In genomic region chr16:1472974-1473373, GRCh38 we compare ENCODE assay signal across 18 cellular contexts. TPM values are rescaled to one million over a fixed set of nuclear protein-coding genes. Genes with fewer than 3 reads are reported as not detected.
DNase-seq lines count a peak whose midpoint lies in the region; ATAC-seq, FAIRE-seq and TF ChIP-seq lines count a peak whose summit lies in the region.
"Had no signal": no experiment of that assay in that cellular context is flagged by ENCODE, and none has a peak within 500 bp of the region (broad histone marks: within the 10 kb centered on the region; RNA-seq: fewer than 3 reads in every experiment).

No MANE protein-coding gene starts in this region.

- H3F3A ChIP-seq in PC-3 (ENCODE audit: low read length, unreplicated experiment) (no peaks in the 10 kb centered on the region), smooth muscle cell (ENCODE audit: low read depth) (no peaks in the 10 kb centered on the region)

- H3K4me3 ChIP-seq in PC-3 (ENCODE audit: low read length) (no peak overlapping the region), smooth muscle cell (peak overlapping the region; percentile 18), pancreas (no peak overlapping the region), tibial nerve (no peak overlapping the region)
- H3K4me3 ChIP-seq: prostate gland, uterus had no signal

- H3K27ac Mint-ChIP-seq in dendritic cell treated with granulocyte-macrophage colony-stimulating factor and Interleukin-4, amounts not matched to agents 40 ng/mL and 50 ng/mL, for 4 days: peak overlapping the region; percentile 93

- H3K4me1 ChIP-seq in PC-3 (ENCODE audit: insufficient read depth, low read length) (peaks cover 5% of the 10 kb centered on the region; the same call in 1 of the 2 replicates), smooth muscle cell (ENCODE audit: low read depth) (peaks cover 7% of the 10 kb centered on the region), pancreas (peaks cover 0 to 12% (median 0%) of the 10 kb centered on the region in 3 donors), tibial nerve (peaks cover 0 to 54% (median 13%) of the 10 kb centered on the region in 4 donors)
- H3K4me1 ChIP-seq: uterus had no signal

- H3K9me3 ChIP-seq in PC-3 (ENCODE audit: low read length) (no peaks in the 10 kb centered on the region), smooth muscle cell (replicated peaks; ENCODE audit: low read depth) (no peaks in the 10 kb centered on the region), pancreas (no peaks in the 10 kb centered on the region), tibial nerve (no peaks in the 10 kb centered on the region)
- H3K9me3 ChIP-seq: prostate gland, uterus had no signal

- H3K79me2 ChIP-seq in PC-3 (ENCODE audit: low read length): peaks cover 36% of the 10 kb centered on the region
- H3K79me2 ChIP-seq in smooth muscle cell (ENCODE audit: low read depth): peaks cover 59% of the 10 kb centered on the region

- intact Hi-C loops in PC-3 (cut with micrococcal nuclease) (no loop called here), pancreas (cut with DNase I) (no loop called here), sciatic nerve (cut with DNase I) (no loop called here)
- intact Hi-C loops in dendritic cell treated with granulocyte-macrophage colony-stimulating factor and Interleukin-4, amounts not matched to agents 40 ng/mL and 50 ng/mL, for 4 days (cut with micrococcal nuclease): no loop called here

- H3K36me3 ChIP-seq in PC-3 (ENCODE audit: low read depth, low read length) (no peaks in the 10 kb centered on the region), smooth muscle cell (ENCODE audit: low read depth) (no peaks in the 10 kb centered on the region), pancreas (no peaks in the 10 kb centered on the region), tibial nerve (peaks cover 0 to 6% (median 0%) of the 10 kb centered on the region in 3 donors)
- H3K36me3 ChIP-seq: prostate gland, uterus had no signal

- ATAC-seq in activated T-cell treated with anti-CD3 and anti-CD28 coated beads, Interleukin-2, amount 50 U/mL, for 4 hours: no peak
- no peak for ATAC-seq in PC-3
- no peak for ATAC-seq in pancreas
- no peak for ATAC-seq in sciatic nerve
- ATAC-seq: SK-N-SH treated with all-trans-retinoic acid at 6 μM for 48 hours had no signal

- WGBS in smooth muscle cell (ENCODE audit: low lambda C conversion rate): 81% methylated on average over 3 of the region's 3 CpGs
- 48 to 65% methylated on average over 3 of the region's 3 CpGs for WGBS in pancreas, 2 donors
- 45 to 78% methylated on average over 3 of the region's 3 CpGs for WGBS in tibial nerve, 2 donors

- TF ChIP-seq POLR2A in tibial nerve (IDR thresholded peaks at IDR 0.05): no peak

- H4K20me1 ChIP-seq in PC-3 (ENCODE audit: low read length): no peaks in the 10 kb centered on the region
- H4K20me1 ChIP-seq in smooth muscle cell (ENCODE audit: low read depth): peaks cover 7% of the 10 kb centered on the region

- H3K36me3 Mint-ChIP-seq in activated T-cell treated with anti-CD3 and anti-CD28 coated beads, Interleukin-2, amount 50 U/mL, for 4 hours (ENCODE audit: insufficient read depth): peaks cover 2% of the 10 kb centered on the region
- H3K36me3 Mint-ChIP-seq in dendritic cell treated with granulocyte-macrophage colony-stimulating factor and Interleukin-4, amounts not matched to agents 40 ng/mL and 50 ng/mL, for 4 days (ENCODE audit: low read depth): peaks cover 22% of the 10 kb centered on the region

- H3K9me3 Mint-ChIP-seq in activated T-cell treated with anti-CD3 and anti-CD28 coated beads, Interleukin-2, amount 50 U/mL, for 4 hours: no peaks in the 10 kb centered on the region
- no peaks in the 10 kb centered on the region for H3K9me3 Mint-ChIP-seq in dendritic cell treated with granulocyte-macrophage colony-stimulating factor and Interleukin-4, amounts not matched to agents 40 ng/mL and 50 ng/mL, for 4 days

- DNase-seq in activated T-cell treated with anti-CD3 and anti-CD28 coated beads, Interleukin-2, amount 50 U/mL, for 4 hours: no peak
- DNase-seq in activated T-cell treated with anti-CD3 and anti-CD28 coated beads, Interleukin-2, amount 50 U/mL, for 48 hours: no peak
- DNase-seq in PC-3 (no peak), smooth muscle cell (lab: John Stamatoyannopoulos, UW; ENCODE audit: unreplicated experiment) (no peak), pancreas (no peak), sciatic nerve (ENCODE audit: low spot score) (no peak), tibial nerve (ENCODE audit: low spot score in 2 of 2) (no peak)
- DNase-seq: activated CD4-positive, alpha-beta T cell treated with anti-CD3 and anti-CD28 coated beads for 1 hour; DMS53; mesendoderm; NCI-H2081 treated with DMSO at 0.1 percent for 48 hours; NK-92 treated with Interleukin-12 subunit alpha and Interleukin-12 subunit beta, amount 100 ng/mL, for 24 hours; uterus had no signal

- TSS peak; percentile 16 for BruUV-seq in PC-3 (replicated peaks; lab: Mats Ljungman, UMichigan)

- no peak overlapping the region for H3K27ac ChIP-seq in PC-3 (ENCODE audit: low read length)
- no peak overlapping the region for H3K27ac ChIP-seq in smooth muscle cell (ENCODE audit: low read depth)
- no peak overlapping the region for H3K27ac ChIP-seq in pancreas
- no peak overlapping the region for H3K27ac ChIP-seq in tibial nerve
- H3K27ac ChIP-seq: coronary artery, prostate gland, uterus had no signal

- TF ChIP-seq EP300 in tibial nerve (IDR thresholded peaks at IDR 0.05): no peak

- no peak for TF ChIP-seq CTCF in PC-3 (conservative IDR thresholded peaks at IDR 0.05; ENCODE audit: low read depth, low read length)
- TF ChIP-seq CTCF in smooth muscle cell (IDR thresholded peaks at IDR 0.05; ENCODE audit: borderline replicate concordance, insufficient read depth, poor library complexity, severe bottlenecking): no peak
- TF ChIP-seq CTCF in pancreas (IDR thresholded peaks at IDR 0.05): no peak
- TF ChIP-seq CTCF in tibial nerve (IDR thresholded peaks at IDR 0.05): no peak

- H3K4me1 Mint-ChIP-seq in activated T-cell treated with anti-CD3 and anti-CD28 coated beads, Interleukin-2, amount 50 U/mL, for 4 hours (ENCODE audit: low read depth): peaks cover 35% of the 10 kb centered on the region
- H3K4me1 Mint-ChIP-seq in dendritic cell treated with granulocyte-macrophage colony-stimulating factor and Interleukin-4, amounts not matched to agents 40 ng/mL and 50 ng/mL, for 4 days (ENCODE audit: low read depth): peaks cover 57% of the 10 kb centered on the region

- H3K4me2 ChIP-seq in PC-3 (ENCODE audit: low read length) (no peak overlapping the region), smooth muscle cell (no peak overlapping the region)

- H3K9ac ChIP-seq in PC-3 (ENCODE audit: low read length) (no peak overlapping the region), smooth muscle cell (ENCODE audit: low read depth) (no peak overlapping the region)

- peak overlapping the region; percentile 70 for H3K4me3 Mint-ChIP-seq in activated T-cell treated with anti-CD3 and anti-CD28 coated beads, Interleukin-2, amount 50 U/mL, for 4 hours
- H3K4me3 Mint-ChIP-seq in dendritic cell treated with granulocyte-macrophage colony-stimulating factor and Interleukin-4, amounts not matched to agents 40 ng/mL and 50 ng/mL, for 4 days: peak overlapping the region; percentile 67

- CTCF ChIA-PET in PC-3 (lab: Charles Lee): no interaction called here

- no peak for FAIRE-seq in pancreas (lab: Jason Lieb, UNC)

- H3K27me3 ChIP-seq in PC-3 (ENCODE audit: low read length) (no peaks in the 10 kb centered on the region), smooth muscle cell (ENCODE audit: low read depth) (no peaks in the 10 kb centered on the region), pancreas (no peaks in the 10 kb centered on the region), tibial nerve (no peaks in the 10 kb centered on the region)
- H3K27me3 ChIP-seq: uterus had no signal

- POLR2A ChIA-PET in PC-3 (lab: Charles Lee; ENCODE audit: unreplicated experiment): no interaction called here

- H3K9me2 ChIP-seq in PC-3 (replicated peaks; ENCODE audit: low read length): no peaks in the 10 kb centered on the region

- H2AFZ ChIP-seq in PC-3 (ENCODE audit: low read length) (no peak overlapping the region), smooth muscle cell (ENCODE audit: low read depth) (no peak overlapping the region)

- no peaks in the 10 kb centered on the region for H3K27me3 Mint-ChIP-seq in activated T-cell treated with anti-CD3 and anti-CD28 coated beads, Interleukin-2, amount 50 U/mL, for 4 hours (ENCODE audit: low read depth)
- no peaks in the 10 kb centered on the region for H3K27me3 Mint-ChIP-seq in dendritic cell treated with granulocyte-macrophage colony-stimulating factor and Interleukin-4, amounts not matched to agents 40 ng/mL and 50 ng/mL, for 4 days

RNA-seq across cellular contexts. Expression of gene CLCN7, which starts 1.9 kb away (rescaled TPM):
- total RNA-seq in activated T-cell treated with anti-CD3 and anti-CD28 coated beads, Interleukin-2, amount 50 U/mL, for 4 hours: 10 to 100 TPM; 54.2 to 60.7 (median 54.7) TPM
- total RNA-seq in PC-3 (2014; rRNA removed) (48.2 and 66.6 TPM in 2 replicates), smooth muscle cell (15.6 and 25.9 TPM in 2 replicates), pancreas (10 to 100 TPM; 31.0 to 56.1 (median 34.3) TPM), sciatic nerve (67.0 TPM), tibial nerve (100 to 1,000 TPM in 2 of 4 donors, 10 to 100 TPM in 2; 38.7 to 136 (median 73.1) TPM)
- polyA plus RNA-seq in smooth muscle cell (45.2 and 59.9 TPM in 2 replicates), pancreas (10 to 100 TPM; 41.9 to 91.2 TPM)

RNA-seq across cellular contexts. Expression of gene PTX4, which starts 15.8 kb away (rescaled TPM):
- total RNA-seq in activated T-cell treated with anti-CD3 and anti-CD28 coated beads, Interleukin-2, amount 50 U/mL, for 4 hours: under 1 TPM in 1 of 3 donors, not detected in 2; 0.28 TPM
- total RNA-seq in PC-3 (2014; rRNA removed) (0.22 and 0.40 TPM in 2 replicates), smooth muscle cell (not detected in 2 replicates), pancreas (not detected), sciatic nerve (not detected), tibial nerve (not detected)
- polyA plus RNA-seq in smooth muscle cell (not detected in 2 replicates), pancreas (not detected)
- polyA plus RNA-seq: AG04450 had no signal

RNA-seq across cellular contexts. Expression of gene TELO2, which starts 20.2 kb away (rescaled TPM):
- total RNA-seq in activated T-cell treated with anti-CD3 and anti-CD28 coated beads, Interleukin-2, amount 50 U/mL, for 4 hours: 100 to 1,000 TPM; 103 to 131 (median 121) TPM
- total RNA-seq in PC-3 (2014; rRNA removed): 37.8 and 61.3 TPM in 2 replicates
- 4.8 and 6.5 TPM in 2 replicates for total RNA-seq in smooth muscle cell
- 22.9 and 25.1 TPM in 2 replicates for polyA plus RNA-seq in smooth muscle cell
- 10 to 100 TPM; 11.7 to 22.9 (median 17.5) TPM for total RNA-seq in pancreas
- 10 to 100 TPM; 65.9 to 98.7 TPM for polyA plus RNA-seq in pancreas
- total RNA-seq in sciatic nerve: 27.9 TPM
- 10 to 100 TPM; 37.1 to 84.6 (median 45.3) TPM for total RNA-seq in tibial nerve

RNA-seq across cellular contexts. Expression of gene CCDC154, which starts 28.6 kb away (rescaled TPM):
- total RNA-seq in activated T-cell treated with anti-CD3 and anti-CD28 coated beads, Interleukin-2, amount 50 U/mL, for 4 hours: 1 to 10 TPM in 2 of 3 donors, under 1 TPM in 1; 0.73 to 2.5 (median 2.2) TPM
- total RNA-seq in PC-3 (2014; rRNA removed) (not detected in 2 replicates), smooth muscle cell (not detected in 2 replicates), pancreas (1 to 10 TPM in 3 of 6 donors, under 1 TPM in 3; 0.59 to 3.2 (median 1.2) TPM), sciatic nerve (3.3 TPM), tibial nerve (1 to 10 TPM in 2 of 4 donors, under 1 TPM in 1, not detected in 1; 0.44 to 3.0 (median 2.7) TPM)
- polyA plus RNA-seq in smooth muscle cell (0.24 and 1.0 TPM in 2 replicates), pancreas (1 to 10 TPM; 7.7 to 7.8 TPM)

RNA-seq across cellular contexts. Expression of gene PERCC1, which starts 42.1 kb away (rescaled TPM):
- total RNA-seq in activated T-cell treated with anti-CD3 and anti-CD28 coated beads, Interleukin-2, amount 50 U/mL, for 4 hours: under 1 TPM in 2 of 3 donors, not detected in 1; 0.22 to 0.29 TPM
- not detected in 2 replicates for total RNA-seq in PC-3 (2014; rRNA removed)
- not detected in 2 replicates for total RNA-seq in smooth muscle cell
- not detected in 2 replicates for polyA plus RNA-seq in smooth muscle cell
- under 1 TPM in 2 of 6 donors, not detected in 4; 0.16 to 0.23 TPM for total RNA-seq in pancreas
- not detected for polyA plus RNA-seq in pancreas
- not detected for total RNA-seq in sciatic nerve
- total RNA-seq in tibial nerve: 1 to 10 TPM in 1 of 4 donors, not detected in 3; 1.1 TPM
- total RNA-seq: uterus had no signal
- polyA plus RNA-seq: AG04450 had no signal
